13 cellular contexts compared by ENCODE assay signal in the genomic region with DNA sequence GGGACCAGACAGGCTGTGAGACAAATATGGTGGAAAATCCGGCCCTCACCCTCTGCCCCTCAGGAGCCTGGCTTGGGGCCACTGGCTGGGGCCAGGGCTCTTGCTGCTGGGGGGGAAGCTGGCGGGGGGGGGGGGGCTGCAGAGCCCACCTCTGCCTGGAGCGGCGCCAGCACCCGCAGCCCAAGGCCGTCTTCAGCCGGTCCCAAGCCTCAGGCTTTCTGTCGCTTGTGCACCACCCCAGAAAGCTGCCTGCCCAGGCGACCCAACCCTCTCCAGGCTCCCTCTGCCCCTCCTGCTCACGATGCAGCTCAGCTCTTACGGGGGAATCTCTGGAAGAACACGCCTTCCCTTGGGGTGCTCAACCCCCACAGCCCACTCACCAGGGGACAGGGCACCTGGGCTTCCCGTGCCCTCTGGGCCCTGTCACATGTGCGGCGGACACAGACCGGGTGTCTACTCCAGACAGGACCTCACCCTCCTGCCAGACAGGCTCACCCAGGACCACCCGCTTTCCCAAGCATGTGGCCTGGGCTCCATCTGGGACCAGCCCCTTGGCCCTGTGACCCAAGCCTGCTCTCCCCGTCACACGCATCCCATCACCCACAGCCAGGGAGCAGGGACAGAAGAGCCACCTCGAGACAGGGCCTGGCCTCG. TPM values are rescaled to one million over a fixed set of nuclear protein-coding genes. Genes with fewer than 3 reads are reported as not detected.
DNase-seq lines count a peak whose midpoint lies in the region; ATAC-seq and TF ChIP-seq lines count a peak whose summit lies in the region.
"Had no signal": no experiment of that assay in that cellular context is flagged by ENCODE, and none has a peak within 500 bp of the region (broad histone marks: within the 10 kb centered on the region; RNA-seq: fewer than 3 reads in every experiment).

No MANE protein-coding gene starts in this region.

- no peaks in the 10 kb centered on the region for H3K36me3 ChIP-seq in left ventricle myocardium inferior
- H3K36me3 ChIP-seq in uterus, result no peaks in the 10 kb centered on the region
- no peaks in the 10 kb centered on the region for H3K36me3 ChIP-seq in tibial artery
- H3K36me3 ChIP-seq: BE2C, cardiac muscle cell, pancreas had no signal

- peak overlapping the region; percentile 86 for H3K4me3 Mint-ChIP-seq in activated naive CD8-positive, alpha-beta T cell treated with anti-CD3 and anti-CD28 coated beads, Interleukin-2, amount 10 ng/mL, durations not matched to agents 7 days and 5 days
- H3K4me3 Mint-ChIP-seq in naive thymus-derived CD8-positive, alpha-beta T cell, result peak overlapping the region in 9 of 10 donors; percentile 34 to 92 (median 82)

- no peak for TF ChIP-seq CTCF in left ventricle myocardium inferior (IDR thresholded peaks at IDR 0.05; ENCODE audit: borderline replicate concordance)
- TF ChIP-seq CTCF in uterus (IDR thresholded peaks at IDR 0.05), result no peak
- no peak for TF ChIP-seq CTCF in tibial artery (IDR thresholded peaks at IDR 0.05)
- no peak for TF ChIP-seq CTCF in foreskin fibroblast (IDR thresholded peaks at IDR 0.05; ENCODE audit: low read depth, low read length)

- DNase-seq in left ventricle myocardium inferior, result no peak
- no peak for DNase-seq in cardiac septum (ENCODE audit: low spot score)
- DNase-seq in activated naive CD8-positive, alpha-beta T cell treated with anti-CD3 and anti-CD28 coated beads, Interleukin-2, amount 10 ng/mL, durations not matched to agents 7 days and 5 days, result no peak
- no peak for DNase-seq in naive thymus-derived CD8-positive, alpha-beta T cell
- no peak for DNase-seq in uterus
- no peak for DNase-seq in tibial artery
- DNase-seq in foreskin fibroblast, result no peak
- DNase-seq: BE2C, KBM-7, NCI-H1436 treated with DMSO at 0.1 percent for 48 hours had no signal

- peak overlapping the region; percentile 97 for H3K27ac Mint-ChIP-seq in activated naive CD8-positive, alpha-beta T cell treated with anti-CD3 and anti-CD28 coated beads, Interleukin-2, amount 10 ng/mL, durations not matched to agents 7 days and 5 days
- peak overlapping the region in 8 of 10 donors; percentile 53 to 97 (median 94) for H3K27ac Mint-ChIP-seq in naive thymus-derived CD8-positive, alpha-beta T cell

- H3K9me3 Mint-ChIP-seq in activated naive CD8-positive, alpha-beta T cell treated with anti-CD3 and anti-CD28 coated beads, Interleukin-2, amount 10 ng/mL, durations not matched to agents 7 days and 5 days, result no peaks in the 10 kb centered on the region
- H3K9me3 Mint-ChIP-seq in naive thymus-derived CD8-positive, alpha-beta T cell, result no peaks in the 10 kb centered on the region

- ATAC-seq in activated naive CD8-positive, alpha-beta T cell treated with anti-CD3 and anti-CD28 coated beads, Interleukin-2, amount 10 ng/mL, durations not matched to agents 7 days and 5 days (ENCODE audit: low read depth), result no peak
- no peak for ATAC-seq in naive thymus-derived CD8-positive, alpha-beta T cell
- no peak for ATAC-seq in GM18909 (IDR thresholded peaks at IDR 0.05; ENCODE audit: poor library complexity, unreplicated experiment)

- H3K36me3 Mint-ChIP-seq in activated naive CD8-positive, alpha-beta T cell treated with anti-CD3 and anti-CD28 coated beads, Interleukin-2, amount 10 ng/mL, durations not matched to agents 7 days and 5 days, result no peaks in the 10 kb centered on the region
- no peaks in the 10 kb centered on the region for H3K36me3 Mint-ChIP-seq in naive thymus-derived CD8-positive, alpha-beta T cell

- H3K4me1 ChIP-seq in left ventricle myocardium inferior (peaks cover 3% of the 10 kb centered on the region), uterus (peaks cover 0 to 2% of the 10 kb centered on the region in 2 donors), tibial artery (peaks cover 0 to 4% (median 0%) of the 10 kb centered on the region in 4 donors)
- H3K4me1 ChIP-seq: BE2C, pancreas had no signal

- POLR2A ChIA-PET in activated naive CD8-positive, alpha-beta T cell treated with anti-CD3 and anti-CD28 coated beads, Interleukin-2, amount 10 ng/mL, durations not matched to agents 7 days and 5 days (lab: Charles Lee), result interaction anchor here (0.9 to 1.1 kb wide), 2 partner anchors 10 to 216 kb away, joined by 3 read pairs; no protein-coding TSS in a partner anchor
- POLR2A ChIA-PET in naive thymus-derived CD8-positive, alpha-beta T cell (lab: Charles Lee), result interaction anchor here (0.9 to 1.6 kb wide), 3 partner anchors 24 to 216 kb away, joined by 3 to 6 read pairs (median 3); no protein-coding TSS in a partner anchor

- H3K27me3 Mint-ChIP-seq in activated naive CD8-positive, alpha-beta T cell treated with anti-CD3 and anti-CD28 coated beads, Interleukin-2, amount 10 ng/mL, durations not matched to agents 7 days and 5 days, result no peaks in the 10 kb centered on the region
- no peaks in the 10 kb centered on the region for H3K27me3 Mint-ChIP-seq in naive thymus-derived CD8-positive, alpha-beta T cell

- intact Hi-C loops in left ventricle myocardium inferior (cut with micrococcal nuclease), result no loop called here
- intact Hi-C loops in cardiac septum (cut with DNase I), result no loop called here
- intact Hi-C loops in uterus (cut with DNase I; ENCODE audit: low total_unique reads), result no loop called here
- intact Hi-C loops in tibial artery (cut with DNase I; ENCODE audit: low total_unique reads), result no loop called here

- no peaks in the 10 kb centered on the region for H3K27me3 ChIP-seq in left ventricle myocardium inferior (ENCODE audit: low read depth)
- H3K27me3 ChIP-seq in uterus, result no peaks in the 10 kb centered on the region
- H3K27me3 ChIP-seq in tibial artery, result no peaks in the 10 kb centered on the region
- H3K27me3 ChIP-seq: BE2C, cardiac muscle cell, pancreas had no signal

- H3K9me3 ChIP-seq in left ventricle myocardium inferior (replicated peaks), result no peaks in the 10 kb centered on the region
- no peaks in the 10 kb centered on the region for H3K9me3 ChIP-seq in uterus
- H3K9me3 ChIP-seq in tibial artery, result no peaks in the 10 kb centered on the region
- H3K9me3 ChIP-seq: BE2C, pancreas had no signal

- TF ChIP-seq POLR2A in uterus (IDR thresholded peaks at IDR 0.05), result no peak

- H3K4me1 Mint-ChIP-seq in activated naive CD8-positive, alpha-beta T cell treated with anti-CD3 and anti-CD28 coated beads, Interleukin-2, amount 10 ng/mL, durations not matched to agents 7 days and 5 days, result peaks cover 32% of the 10 kb centered on the region
- peaks cover 20 to 42% (median 37%) of the 10 kb centered on the region in 4 donors for H3K4me1 Mint-ChIP-seq in naive thymus-derived CD8-positive, alpha-beta T cell

- peak overlapping the region; percentile 56 for H3K4me3 ChIP-seq in left ventricle myocardium inferior
- peak overlapping the region; percentile 9 to 21 for H3K4me3 ChIP-seq in uterus
- no peak overlapping the region for H3K4me3 ChIP-seq in tibial artery
- H3K4me3 ChIP-seq in foreskin fibroblast (ENCODE audit: low read depth in 1 of 2, low read length in 2 of 2), result no peak overlapping the region
- H3K4me3 ChIP-seq: cardiac muscle cell had no signal

- H3K27ac ChIP-seq in left ventricle myocardium inferior (replicated peaks) (peak overlapping the region; percentile 49), uterus (peak overlapping the region in 1 of 2 donors; percentile 51), tibial artery (no peak overlapping the region)
- H3K27ac ChIP-seq: cardiac muscle cell, pancreas had no signal

RNA-seq across cellular contexts. Expression of gene DPYSL4, which starts 43.9 kb away (rescaled TPM):
- 42.8 TPM for total RNA-seq in left ventricle myocardium inferior
- total RNA-seq in cardiac septum, result 55.4 TPM
- total RNA-seq in activated naive CD8-positive, alpha-beta T cell treated with anti-CD3 and anti-CD28 coated beads, Interleukin-2, amount 10 ng/mL, durations not matched to agents 7 days and 5 days, result 1 to 10 TPM; 5.2 to 8.5 TPM
- 1 to 10 TPM; 1.2 to 1.3 TPM for total RNA-seq in naive thymus-derived CD8-positive, alpha-beta T cell
- 10 to 100 TPM in 1 of 3 donors, under 1 TPM in 1, not detected in 1; 0.31 to 11.2 TPM for polyA plus RNA-seq in naive thymus-derived CD8-positive, alpha-beta T cell
- total RNA-seq in uterus, result 1 to 10 TPM in 2 of 4 donors, not detected in 2; 1.5 to 5.0 TPM

Comparison
In these comparisons a context has a peak if more than half of its experiments do, and no peak if none do; other contexts are left out.
1. H3K4me3 ChIP-seq: peak in left ventricle myocardium inferior (single experiment) and uterus (2 of 2); none in tibial artery (0 of 2) and foreskin fibroblast (0 of 2).